In the genomic region with DNA sequence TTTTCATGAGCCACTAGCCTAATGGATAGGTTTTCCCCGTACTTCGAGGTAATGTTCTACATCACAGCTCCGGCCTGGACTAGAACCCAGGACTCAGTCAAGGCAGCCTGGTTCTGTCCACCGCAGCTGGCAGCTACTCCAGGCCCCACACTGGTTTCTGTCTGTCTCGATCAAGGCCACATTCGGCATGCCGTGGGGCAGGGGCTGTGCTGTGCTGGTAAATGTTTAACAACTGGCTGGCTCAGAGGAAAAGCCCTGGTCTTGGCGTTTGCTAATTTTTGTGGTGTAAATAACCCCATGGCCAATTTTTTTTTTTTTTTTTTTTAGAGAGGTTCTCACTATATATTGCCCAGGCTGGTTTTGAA, we compare ENCODE assay signal across 1 cellular context.
TF ChIP-seq lines count a peak whose summit lies in the region.

No MANE protein-coding gene starts in this region.

TF ChIP-seq in HepG2, 621 proteins besides CTCF, POLR2A, EP300 and RAD21 (continued from another document and continues in another):
- TF ChIP-seq, protein P1, sequence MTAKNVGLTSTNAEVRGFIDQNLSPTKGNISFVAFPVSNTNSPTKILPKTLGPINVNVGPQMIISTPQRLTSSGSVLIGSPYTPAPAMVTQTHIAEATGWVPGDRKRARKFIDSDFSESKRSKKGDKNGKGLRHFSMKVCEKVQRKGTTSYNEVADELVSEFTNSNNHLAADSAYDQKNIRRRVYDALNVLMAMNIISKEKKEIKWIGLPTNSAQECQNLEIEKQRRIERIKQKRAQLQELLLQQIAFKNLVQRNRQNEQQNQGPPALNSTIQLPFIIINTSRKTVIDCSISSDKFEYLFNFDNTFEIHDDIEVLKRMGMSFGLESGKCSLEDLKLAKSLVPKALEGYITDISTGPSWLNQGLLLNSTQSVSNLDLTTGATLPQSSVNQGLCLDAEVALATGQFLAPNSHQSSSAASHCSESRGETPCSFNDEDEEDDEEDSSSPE (CRISPR knock-in tag; IDR thresholded peaks at IDR 0.05) = no peak
- TF ChIP-seq ZNF296 (CRISPR knock-in tag; conservative IDR thresholded peaks at IDR 0.05) = no peak
- TF ChIP-seq, protein P2, sequence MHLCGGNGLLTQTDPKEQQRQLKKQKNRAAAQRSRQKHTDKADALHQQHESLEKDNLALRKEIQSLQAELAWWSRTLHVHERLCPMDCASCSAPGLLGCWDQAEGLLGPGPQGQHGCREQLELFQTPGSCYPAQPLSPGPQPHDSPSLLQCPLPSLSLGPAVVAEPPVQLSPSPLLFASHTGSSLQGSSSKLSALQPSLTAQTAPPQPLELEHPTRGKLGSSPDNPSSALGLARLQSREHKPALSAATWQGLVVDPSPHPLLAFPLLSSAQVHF (CRISPR knock-in tag; IDR thresholded peaks at IDR 0.05) = no peak
- TF ChIP-seq, protein P3, sequence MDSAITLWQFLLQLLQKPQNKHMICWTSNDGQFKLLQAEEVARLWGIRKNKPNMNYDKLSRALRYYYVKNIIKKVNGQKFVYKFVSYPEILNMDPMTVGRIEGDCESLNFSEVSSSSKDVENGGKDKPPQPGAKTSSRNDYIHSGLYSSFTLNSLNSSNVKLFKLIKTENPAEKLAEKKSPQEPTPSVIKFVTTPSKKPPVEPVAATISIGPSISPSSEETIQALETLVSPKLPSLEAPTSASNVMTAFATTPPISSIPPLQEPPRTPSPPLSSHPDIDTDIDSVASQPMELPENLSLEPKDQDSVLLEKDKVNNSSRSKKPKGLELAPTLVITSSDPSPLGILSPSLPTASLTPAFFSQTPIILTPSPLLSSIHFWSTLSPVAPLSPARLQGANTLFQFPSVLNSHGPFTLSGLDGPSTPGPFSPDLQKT (CRISPR knock-in tag; IDR thresholded peaks at IDR 0.05; ENCODE audit: borderline replicate concordance) = no peak
- no peak for TF ChIP-seq ZNF883 (CRISPR knock-in tag; IDR thresholded peaks at IDR 0.05; ENCODE audit: not compliant biosample characterization)
- TF ChIP-seq ZFP82 (CRISPR knock-in tag; IDR thresholded peaks at IDR 0.05; ENCODE audit: borderline replicate concordance) = no peak
- peak; percentile 37; the same call in 1 of the 2 replicates for TF ChIP-seq ZNF350 (CRISPR knock-in tag; IDR thresholded peaks at IDR 0.05; ENCODE audit: borderline replicate concordance, low read depth)
- no peak for TF ChIP-seq PHF20 (CRISPR knock-in tag; IDR thresholded peaks at IDR 0.05)
- TF ChIP-seq POLR2G (IDR thresholded peaks at IDR 0.05; ENCODE audit: low read depth, low read length) = 0 out of 2 replicates have a peak, but pooled peaks have one; percentile 43
- no peak for TF ChIP-seq SP1 (IDR thresholded peaks at IDR 0.05)
- no peak for TF ChIP-seq SP1 (CRISPR knock-in tag; IDR thresholded peaks at IDR 0.05)
- no peak for TF ChIP-seq HNRNPL (IDR thresholded peaks at IDR 0.05; ENCODE audit: low read depth, low read length)
- TF ChIP-seq HOXA5 (CRISPR knock-in tag; IDR thresholded peaks at IDR 0.05) = peak; percentile 52; the same call in 1 of the 2 replicates
- TF ChIP-seq, protein P4, sequence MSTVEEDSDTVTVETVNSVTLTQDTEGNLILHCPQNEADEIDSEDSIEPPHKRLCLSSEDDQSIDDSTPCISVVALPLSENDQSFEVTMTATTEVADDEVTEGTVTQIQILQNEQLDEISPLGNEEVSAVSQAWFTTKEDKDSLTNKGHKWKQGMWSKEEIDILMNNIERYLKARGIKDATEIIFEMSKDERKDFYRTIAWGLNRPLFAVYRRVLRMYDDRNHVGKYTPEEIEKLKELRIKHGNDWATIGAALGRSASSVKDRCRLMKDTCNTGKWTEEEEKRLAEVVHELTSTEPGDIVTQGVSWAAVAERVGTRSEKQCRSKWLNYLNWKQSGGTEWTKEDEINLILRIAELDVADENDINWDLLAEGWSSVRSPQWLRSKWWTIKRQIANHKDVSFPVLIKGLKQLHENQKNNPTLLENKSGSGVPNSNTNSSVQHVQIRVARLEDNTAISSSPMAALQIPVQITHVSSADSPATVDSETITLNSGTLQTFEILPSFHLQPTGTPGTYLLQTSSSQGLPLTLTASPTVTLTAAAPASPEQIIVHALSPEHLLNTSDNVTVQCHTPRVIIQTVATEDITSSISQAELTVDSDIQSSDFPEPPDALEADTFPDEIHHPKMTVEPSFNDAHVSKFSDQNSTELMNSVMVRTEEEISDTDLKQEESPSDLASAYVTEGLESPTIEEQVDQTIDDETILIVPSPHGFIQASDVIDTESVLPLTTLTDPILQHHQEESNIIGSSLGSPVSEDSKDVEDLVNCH (CRISPR knock-in tag; IDR thresholded peaks at IDR 0.05) = no peak
- peak; percentile 82 for TF ChIP-seq TEAD3 (CRISPR knock-in tag; optimal IDR thresholded peaks at IDR 0.05; ENCODE audit: borderline replicate concordance)
- no peak for TF ChIP-seq HDAC6 (IDR thresholded peaks at IDR 0.05; ENCODE audit: low read depth, low read length)
- TF ChIP-seq, protein P5, sequence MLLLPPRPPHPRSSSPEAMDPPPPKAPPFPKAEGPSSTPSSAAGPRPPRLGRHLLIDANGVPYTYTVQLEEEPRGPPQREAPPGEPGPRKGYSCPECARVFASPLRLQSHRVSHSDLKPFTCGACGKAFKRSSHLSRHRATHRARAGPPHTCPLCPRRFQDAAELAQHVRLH (CRISPR knock-in tag; IDR thresholded peaks at IDR 0.05; ENCODE audit: borderline replicate concordance, low read depth) = no peak
- peak; percentile 80 for TF ChIP-seq GATAD2A (CRISPR knock-in tag; IDR thresholded peaks at IDR 0.05)
- TF ChIP-seq SATB2 (CRISPR knock-in tag; IDR thresholded peaks at IDR 0.05) = no peak
- TF ChIP-seq ZNF652 (CRISPR knock-in tag; IDR thresholded peaks at IDR 0.05; ENCODE audit: borderline replicate concordance, low read depth) = no peak
- TF ChIP-seq HOXD1 (CRISPR knock-in tag; IDR thresholded peaks at IDR 0.05) = no peak
- peak; percentile 34; the same call in 1 of the 2 replicates for TF ChIP-seq TARDBP (CRISPR knock-in tag; IDR thresholded peaks at IDR 0.05)
- peak; percentile 61; the same call in 1 of the 2 replicates for TF ChIP-seq HIVEP1 (CRISPR knock-in tag; IDR thresholded peaks at IDR 0.05)
- TF ChIP-seq, protein P6, sequence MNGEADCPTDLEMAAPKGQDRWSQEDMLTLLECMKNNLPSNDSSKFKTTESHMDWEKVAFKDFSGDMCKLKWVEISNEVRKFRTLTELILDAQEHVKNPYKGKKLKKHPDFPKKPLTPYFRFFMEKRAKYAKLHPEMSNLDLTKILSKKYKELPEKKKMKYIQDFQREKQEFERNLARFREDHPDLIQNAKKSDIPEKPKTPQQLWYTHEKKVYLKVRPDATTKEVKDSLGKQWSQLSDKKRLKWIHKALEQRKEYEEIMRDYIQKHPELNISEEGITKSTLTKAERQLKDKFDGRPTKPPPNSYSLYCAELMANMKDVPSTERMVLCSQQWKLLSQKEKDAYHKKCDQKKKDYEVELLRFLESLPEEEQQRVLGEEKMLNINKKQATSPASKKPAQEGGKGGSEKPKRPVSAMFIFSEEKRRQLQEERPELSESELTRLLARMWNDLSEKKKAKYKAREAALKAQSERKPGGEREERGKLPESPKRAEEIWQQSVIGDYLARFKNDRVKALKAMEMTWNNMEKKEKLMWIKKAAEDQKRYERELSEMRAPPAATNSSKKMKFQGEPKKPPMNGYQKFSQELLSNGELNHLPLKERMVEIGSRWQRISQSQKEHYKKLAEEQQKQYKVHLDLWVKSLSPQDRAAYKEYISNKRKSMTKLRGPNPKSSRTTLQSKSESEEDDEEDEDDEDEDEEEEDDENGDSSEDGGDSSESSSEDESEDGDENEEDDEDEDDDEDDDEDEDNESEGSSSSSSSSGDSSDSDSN (CRISPR knock-in tag; IDR thresholded peaks at IDR 0.05) = peak; percentile 55; the same call in 1 of the 2 replicates
- TF ChIP-seq, protein P7, sequence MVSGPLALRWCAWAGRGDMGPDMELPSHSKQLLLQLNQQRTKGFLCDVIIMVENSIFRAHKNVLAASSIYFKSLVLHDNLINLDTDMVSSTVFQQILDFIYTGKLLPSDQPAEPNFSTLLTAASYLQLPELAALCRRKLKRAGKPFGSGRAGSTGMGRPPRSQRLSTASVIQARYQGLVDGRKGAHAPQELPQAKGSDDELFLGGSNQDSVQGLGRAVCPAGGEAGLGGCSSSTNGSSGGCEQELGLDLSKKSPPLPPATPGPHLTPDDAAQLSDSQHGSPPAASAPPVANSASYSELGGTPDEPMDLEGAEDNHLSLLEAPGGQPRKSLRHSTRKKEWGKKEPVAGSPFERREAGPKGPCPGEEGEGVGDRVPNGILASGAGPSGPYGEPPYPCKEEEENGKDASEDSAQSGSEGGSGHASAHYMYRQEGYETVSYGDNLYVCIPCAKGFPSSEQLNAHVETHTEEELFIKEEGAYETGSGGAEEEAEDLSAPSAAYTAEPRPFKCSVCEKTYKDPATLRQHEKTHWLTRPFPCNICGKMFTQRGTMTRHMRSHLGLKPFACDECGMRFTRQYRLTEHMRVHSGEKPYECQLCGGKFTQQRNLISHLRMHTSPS (CRISPR knock-in tag; IDR thresholded peaks at IDR 0.05; ENCODE audit: low read depth) = peak; percentile 67; the same call in 1 of the 2 replicates
- TF ChIP-seq ZNF83 (CRISPR knock-in tag; IDR thresholded peaks at IDR 0.05; ENCODE audit: borderline replicate concordance) = no peak
- peak; percentile 22; the same call in 1 of the 2 replicates for TF ChIP-seq ZNF12 (CRISPR knock-in tag; IDR thresholded peaks at IDR 0.05)
- TF ChIP-seq, protein P8, sequence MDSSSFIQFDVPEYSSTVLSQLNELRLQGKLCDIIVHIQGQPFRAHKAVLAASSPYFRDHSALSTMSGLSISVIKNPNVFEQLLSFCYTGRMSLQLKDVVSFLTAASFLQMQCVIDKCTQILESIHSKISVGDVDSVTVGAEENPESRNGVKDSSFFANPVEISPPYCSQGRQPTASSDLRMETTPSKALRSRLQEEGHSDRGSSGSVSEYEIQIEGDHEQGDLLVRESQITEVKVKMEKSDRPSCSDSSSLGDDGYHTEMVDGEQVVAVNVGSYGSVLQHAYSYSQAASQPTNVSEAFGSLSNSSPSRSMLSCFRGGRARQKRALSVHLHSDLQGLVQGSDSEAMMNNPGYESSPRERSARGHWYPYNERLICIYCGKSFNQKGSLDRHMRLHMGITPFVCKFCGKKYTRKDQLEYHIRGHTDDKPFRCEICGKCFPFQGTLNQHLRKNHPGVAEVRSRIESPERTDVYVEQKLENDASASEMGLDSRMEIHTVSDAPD (CRISPR knock-in tag; IDR thresholded peaks at IDR 0.05) = 0 out of 2 replicates have a peak, but pooled peaks have one; percentile 44
- TF ChIP-seq, protein P9, sequence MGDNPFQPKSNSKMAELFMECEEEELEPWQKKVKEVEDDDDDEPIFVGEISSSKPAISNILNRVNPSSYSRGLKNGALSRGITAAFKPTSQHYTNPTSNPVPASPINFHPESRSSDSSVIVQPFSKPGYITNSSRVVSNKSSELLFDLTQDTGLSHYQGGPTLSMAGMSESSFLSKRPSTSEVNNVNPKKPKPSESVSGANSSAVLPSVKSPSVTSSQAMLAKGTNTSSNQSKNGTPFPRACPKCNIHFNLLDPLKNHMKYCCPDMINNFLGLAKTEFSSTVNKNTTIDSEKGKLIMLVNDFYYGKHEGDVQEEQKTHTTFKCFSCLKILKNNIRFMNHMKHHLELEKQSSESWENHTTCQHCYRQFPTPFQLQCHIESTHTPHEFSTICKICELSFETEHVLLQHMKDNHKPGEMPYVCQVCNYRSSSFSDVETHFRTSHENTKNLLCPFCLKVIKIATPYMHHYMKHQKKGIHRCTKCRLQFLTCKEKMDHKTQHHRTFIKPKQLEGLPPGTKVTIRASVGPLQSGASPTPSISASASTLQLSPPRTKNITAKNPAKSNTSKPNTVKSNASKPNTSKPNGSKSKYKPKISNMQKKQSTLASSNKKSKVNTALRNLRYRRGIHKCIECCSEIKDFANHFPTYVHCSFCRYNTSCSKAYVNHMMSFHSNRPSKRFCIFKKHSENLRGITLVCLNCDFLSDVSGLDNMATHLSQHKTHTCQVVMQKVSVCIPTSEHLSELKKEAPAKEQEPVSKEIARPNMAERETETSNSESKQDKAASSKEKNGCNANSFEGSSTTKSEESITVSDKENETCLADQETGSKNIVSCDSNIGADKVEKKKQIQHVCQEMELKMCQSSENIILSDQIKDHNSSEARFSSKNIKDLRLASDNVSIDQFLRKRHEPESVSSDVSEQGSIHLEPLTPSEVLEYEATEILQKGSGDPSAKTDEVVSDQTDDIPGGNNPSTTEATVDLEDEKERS (CRISPR knock-in tag; IDR thresholded peaks at IDR 0.05) = peak; percentile 51; the same call in 1 of the 2 replicates
- TF ChIP-seq NCOA2 (CRISPR knock-in tag; IDR thresholded peaks at IDR 0.05) = 0 out of 2 replicates have a peak, but pooled peaks have one; percentile 25
- TF ChIP-seq, protein P10, sequence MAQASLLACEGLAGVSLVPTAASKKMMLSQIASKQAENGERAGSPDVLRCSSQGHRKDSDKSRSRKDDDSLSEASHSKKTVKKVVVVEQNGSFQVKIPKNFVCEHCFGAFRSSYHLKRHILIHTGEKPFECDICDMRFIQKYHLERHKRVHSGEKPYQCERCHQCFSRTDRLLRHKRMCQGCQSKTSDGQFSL (CRISPR knock-in tag; IDR thresholded peaks at IDR 0.05) = no peak
- TF ChIP-seq PHB2 (IDR thresholded peaks at IDR 0.05; ENCODE audit: partially characterized antibody) = no peak
- TF ChIP-seq ZNF329 (CRISPR knock-in tag; IDR thresholded peaks at IDR 0.05; ENCODE audit: low read depth) = no peak
- peak; percentile 81 for TF ChIP-seq ZNF317 (CRISPR knock-in tag; IDR thresholded peaks at IDR 0.05)
- no peak for TF ChIP-seq KLF13 (CRISPR knock-in tag; IDR thresholded peaks at IDR 0.05)
- 0 out of 2 replicates have a peak, but pooled peaks have one; percentile 52 for TF ChIP-seq TGIF2 (CRISPR knock-in tag; IDR thresholded peaks at IDR 0.05)
- TF ChIP-seq, protein P11, sequence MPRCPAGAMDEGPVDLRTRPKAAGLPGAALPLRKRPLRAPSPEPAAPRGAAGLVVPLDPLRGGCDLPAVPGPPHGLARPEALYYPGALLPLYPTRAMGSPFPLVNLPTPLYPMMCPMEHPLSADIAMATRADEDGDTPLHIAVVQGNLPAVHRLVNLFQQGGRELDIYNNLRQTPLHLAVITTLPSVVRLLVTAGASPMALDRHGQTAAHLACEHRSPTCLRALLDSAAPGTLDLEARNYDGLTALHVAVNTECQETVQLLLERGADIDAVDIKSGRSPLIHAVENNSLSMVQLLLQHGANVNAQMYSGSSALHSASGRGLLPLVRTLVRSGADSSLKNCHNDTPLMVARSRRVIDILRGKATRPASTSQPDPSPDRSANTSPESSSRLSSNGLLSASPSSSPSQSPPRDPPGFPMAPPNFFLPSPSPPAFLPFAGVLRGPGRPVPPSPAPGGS (CRISPR knock-in tag; IDR thresholded peaks at IDR 0.05) = no peak
- TF ChIP-seq ZNF878 (CRISPR knock-in tag; IDR thresholded peaks at IDR 0.05) = no peak
- TF ChIP-seq, protein P12, sequence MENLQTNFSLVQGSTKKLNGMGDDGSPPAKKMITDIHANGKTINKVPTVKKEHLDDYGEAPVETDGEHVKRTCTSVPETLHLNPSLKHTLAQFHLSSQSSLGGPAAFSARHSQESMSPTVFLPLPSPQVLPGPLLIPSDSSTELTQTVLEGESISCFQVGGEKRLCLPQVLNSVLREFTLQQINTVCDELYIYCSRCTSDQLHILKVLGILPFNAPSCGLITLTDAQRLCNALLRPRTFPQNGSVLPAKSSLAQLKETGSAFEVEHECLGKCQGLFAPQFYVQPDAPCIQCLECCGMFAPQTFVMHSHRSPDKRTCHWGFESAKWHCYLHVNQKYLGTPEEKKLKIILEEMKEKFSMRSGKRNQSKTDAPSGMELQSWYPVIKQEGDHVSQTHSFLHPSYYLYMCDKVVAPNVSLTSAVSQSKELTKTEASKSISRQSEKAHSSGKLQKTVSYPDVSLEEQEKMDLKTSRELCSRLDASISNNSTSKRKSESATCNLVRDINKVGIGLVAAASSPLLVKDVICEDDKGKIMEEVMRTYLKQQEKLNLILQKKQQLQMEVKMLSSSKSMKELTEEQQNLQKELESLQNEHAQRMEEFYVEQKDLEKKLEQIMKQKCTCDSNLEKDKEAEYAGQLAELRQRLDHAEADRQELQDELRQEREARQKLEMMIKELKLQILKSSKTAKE (CRISPR knock-in tag; IDR thresholded peaks at IDR 0.05; ENCODE audit: borderline replicate concordance) = no peak
- peak; percentile 77 for TF ChIP-seq SALL1 (CRISPR knock-in tag; IDR thresholded peaks at IDR 0.05)
